In genomic region chr4:14898989-14899388, GRCh38 we compare ENCODE assay signal across 40 cellular contexts.
"Had no signal": no experiment of that assay in that cellular context is flagged by ENCODE, and none has a peak within 500 bp of the region (broad histone marks: within the 10 kb centered on the region; RNA-seq: fewer than 3 reads in every experiment).

No MANE protein-coding gene starts in this region.

- H3K27me3 Mint-ChIP-seq: activated naive CD8-positive, alpha-beta T cell had no signal

- DNase-seq: activated effector memory CD4-positive, alpha-beta T cell treated with anti-CD3 and anti-CD28 coated beads, Interleukin-2, amount 50 U/mL, for 16 hours; activated effector memory CD4-positive, alpha-beta T cell treated with Interleukin-2 at 50 U/mL for 16 hours; activated gamma-delta T cell; activated gamma-delta T cell treated with Interleukin-2 at 50 U/mL for 16 hours; activated naive CD4-positive, alpha-beta T cell; activated naive CD4-positive, alpha-beta T cell treated with anti-CD3 and anti-CD28 coated beads for 36 hours; activated naive CD4-positive, alpha-beta T cell treated with anti-CD3 and anti-CD28 coated beads, Interleukin-2, amount 10 ng/mL, durations not matched to agents 7 days and 5 days; activated naive CD4-positive, alpha-beta T cell treated with anti-CD3 and anti-CD28 coated beads, Interleukin-2, amount 50 U/mL, for 16 hours; activated naive CD4-positive, alpha-beta T cell treated with Interleukin-2 at 50 U/mL for 16 hours; activated naive CD8-positive, alpha-beta T cell treated with anti-CD3 and anti-CD28 coated beads for 36 hours; activated naive CD8-positive, alpha-beta T cell treated with anti-CD3 and anti-CD28 coated beads, Interleukin-2, amount 10 ng/mL, durations not matched to agents 7 days and 5 days; activated naive CD8-positive, alpha-beta T cell treated with anti-CD3 and anti-CD28 coated beads, Interleukin-2, amount 50 U/mL, for 24 hours; activated T-cell treated with anti-CD3 and anti-CD28 coated beads, Interleukin-2, amount 50 U/mL, for 1 hour; activated T-cell treated with anti-CD3 and anti-CD28 coated beads, Interleukin-2, amount 50 U/mL, for 24 hours; activated T-cell treated with anti-CD3 and anti-CD28 coated beads, Interleukin-2, amount 50 U/mL, for 4 hours; activated T-cell treated with anti-CD3 and anti-CD28 coated beads, Interleukin-2, amount 50 U/mL, for 48 hours; activated T-cell treated with anti-CD3 and anti-CD28 coated beads, Interleukin-2, amount 50 U/mL, for 72 hours; adrenal gland; amniotic stem cell; amygdala; anterior cingulate cortex; aorta; body of pancreas; brain microvascular endothelial cell; caudate nucleus; central memory CD4-positive, alpha-beta T cell; cerebellar nuclear complex had no signal

- H3K4me3 Mint-ChIP-seq: activated naive CD4-positive, alpha-beta T cell treated with anti-CD3 and anti-CD28 coated beads for 36 hours; activated naive CD4-positive, alpha-beta T cell treated with anti-CD3 and anti-CD28 coated beads, Interleukin-2, amount 10 ng/mL, durations not matched to agents 7 days and 5 days; activated naive CD4-positive, alpha-beta T cell treated with anti-CD3 and anti-CD28 coated beads, Interleukin-2, amount 50 U/mL, for 24 hours; activated naive CD8-positive, alpha-beta T cell; activated naive CD8-positive, alpha-beta T cell treated with anti-CD3 and anti-CD28 coated beads for 36 hours; activated naive CD8-positive, alpha-beta T cell treated with anti-CD3 and anti-CD28 coated beads, Interleukin-2, amount 10 ng/mL, durations not matched to agents 7 days and 5 days; activated naive CD8-positive, alpha-beta T cell treated with anti-CD3 and anti-CD28 coated beads, Interleukin-2, amount 50 U/mL, for 24 hours; activated T-cell treated with anti-CD3 and anti-CD28 coated beads, Interleukin-2, amount 50 U/mL, for 24 hours; activated T-cell treated with anti-CD3 and anti-CD28 coated beads, Interleukin-2, amount 50 U/mL, for 4 hours; activated T-cell treated with anti-CD3 and anti-CD28 coated beads, Interleukin-2, amount 50 U/mL, for 72 hours; activated T-helper 1 cell treated with anti-CD3 and anti-CD28 coated beads, Interleukin-12 subunit alpha, Interleukin-12 subunit beta, Interleukin-2, Interleukin-4 antibody, amounts not matched to agents 30 ng/mL and 10 ng/mL and 1 ng/mL, durations not matched to agents 14 hours and 24 hours and 36 hours; activated T-helper 17 cell treated with anti-CD3 and anti-CD28 coated beads, Interleukin-2, amount 50 U/mL, for 72 hours; brain; central memory CD8-positive, alpha-beta T cell had no signal

- H3K27me3 ChIP-seq: adrenal gland, ascending aorta, body of pancreas, brain microvascular endothelial cell, breast epithelium, cardiac muscle cell had no signal

- H3K9me3 ChIP-seq: adrenal gland, ascending aorta, body of pancreas, breast epithelium had no signal

- H3K4me1 Mint-ChIP-seq: activated naive CD4-positive, alpha-beta T cell treated with anti-CD3 and anti-CD28 coated beads, Interleukin-2, amount 10 ng/mL, durations not matched to agents 7 days and 5 days; activated naive CD4-positive, alpha-beta T cell treated with anti-CD3 and anti-CD28 coated beads, Interleukin-2, amount 50 U/mL, for 24 hours; activated naive CD8-positive, alpha-beta T cell treated with anti-CD3 and anti-CD28 coated beads for 36 hours; activated naive CD8-positive, alpha-beta T cell treated with anti-CD3 and anti-CD28 coated beads, Interleukin-2, amount 10 ng/mL, durations not matched to agents 7 days and 5 days; activated naive CD8-positive, alpha-beta T cell treated with anti-CD3 and anti-CD28 coated beads, Interleukin-2, amount 50 U/mL, for 24 hours; activated T-helper 17 cell treated with anti-CD3 and anti-CD28 coated beads, Interleukin-2, amount 50 U/mL, for 72 hours; central memory CD8-positive, alpha-beta T cell had no signal

- H3K9me3 Mint-ChIP-seq: activated naive CD4-positive, alpha-beta T cell treated with anti-CD3 and anti-CD28 coated beads for 36 hours; activated naive CD4-positive, alpha-beta T cell treated with anti-CD3 and anti-CD28 coated beads, Interleukin-2, amount 10 ng/mL, durations not matched to agents 7 days and 5 days; activated naive CD4-positive, alpha-beta T cell treated with anti-CD3 and anti-CD28 coated beads, Interleukin-2, amount 50 U/mL, for 24 hours; activated naive CD4-positive, alpha-beta T cell treated with anti-CD3 and anti-CD28 coated beads, Interleukin-2, amount 50 U/mL, for 72 hours; activated naive CD8-positive, alpha-beta T cell treated with anti-CD3 and anti-CD28 coated beads for 36 hours; activated naive CD8-positive, alpha-beta T cell treated with anti-CD3 and anti-CD28 coated beads, Interleukin-2, amount 10 ng/mL, durations not matched to agents 7 days and 5 days; activated naive CD8-positive, alpha-beta T cell treated with anti-CD3 and anti-CD28 coated beads, Interleukin-2, amount 50 U/mL, for 24 hours; activated T-cell treated with anti-CD3 and anti-CD28 coated beads, Interleukin-2, amount 50 U/mL, for 24 hours; activated T-cell treated with anti-CD3 and anti-CD28 coated beads, Interleukin-2, amount 50 U/mL, for 4 hours; activated T-cell treated with anti-CD3 and anti-CD28 coated beads, Interleukin-2, amount 50 U/mL, for 72 hours; activated T-helper 17 cell treated with anti-CD3 and anti-CD28 coated beads, Interleukin-2, amount 50 U/mL, for 72 hours; activated T-helper 2 cell treated with anti-CD3 and anti-CD28 coated beads, Interferon-gamma antibody, Interleukin-2, Interleukin-4, amounts not matched to agents 10 μg/mL and 5 μg/mL and 100 μg/mL, durations not matched to agents 14 hours and 24 hours and 36 hours; brain; central memory CD8-positive, alpha-beta T cell had no signal

- H3K36me3 ChIP-seq: adrenal gland, ascending aorta, brain microvascular endothelial cell, breast epithelium, cardiac muscle cell had no signal

- H3K4me3 ChIP-seq: adrenal gland, ascending aorta, body of pancreas, breast epithelium, cardiac muscle cell had no signal

- ATAC-seq: activated naive CD4-positive, alpha-beta T cell treated with anti-CD3 and anti-CD28 coated beads, Interleukin-2, amount 50 U/mL, for 72 hours; activated naive CD8-positive, alpha-beta T cell treated with anti-CD3 and anti-CD28 coated beads, Interleukin-2, amount 50 U/mL, for 24 hours; activated T-cell treated with anti-CD3 and anti-CD28 coated beads, Interleukin-2, amount 50 U/mL, for 4 hours; activated T-cell treated with anti-CD3 and anti-CD28 coated beads, Interleukin-2, amount 50 U/mL, for 72 hours; activated T-helper 17 cell treated with anti-CD3 and anti-CD28 coated beads, Interleukin-2, amount 50 U/mL, for 72 hours; body of pancreas had no signal

- FAIRE-seq: astrocyte, bronchial epithelial cell had no signal

- H3K27ac Mint-ChIP-seq: activated naive CD4-positive, alpha-beta T cell treated with anti-CD3 and anti-CD28 coated beads for 36 hours; activated naive CD4-positive, alpha-beta T cell treated with anti-CD3 and anti-CD28 coated beads, Interleukin-2, amount 10 ng/mL, durations not matched to agents 7 days and 5 days; activated naive CD4-positive, alpha-beta T cell treated with anti-CD3 and anti-CD28 coated beads, Interleukin-2, amount 50 U/mL, for 24 hours; activated naive CD4-positive, alpha-beta T cell treated with anti-CD3 and anti-CD28 coated beads, Interleukin-2, amount 50 U/mL, for 72 hours; activated naive CD8-positive, alpha-beta T cell; activated naive CD8-positive, alpha-beta T cell treated with anti-CD3 and anti-CD28 coated beads for 36 hours; activated naive CD8-positive, alpha-beta T cell treated with anti-CD3 and anti-CD28 coated beads, Interleukin-2, amount 10 ng/mL, durations not matched to agents 7 days and 5 days; activated naive CD8-positive, alpha-beta T cell treated with anti-CD3 and anti-CD28 coated beads, Interleukin-2, amount 50 U/mL, for 24 hours; activated T-cell treated with anti-CD3 and anti-CD28 coated beads, Interleukin-2, amount 50 U/mL, for 24 hours; activated T-cell treated with anti-CD3 and anti-CD28 coated beads, Interleukin-2, amount 50 U/mL, for 72 hours; activated T-helper 1 cell treated with anti-CD3 and anti-CD28 coated beads, Interleukin-12 subunit alpha, Interleukin-12 subunit beta, Interleukin-2, Interleukin-4 antibody, amounts not matched to agents 30 ng/mL and 10 ng/mL and 1 ng/mL, durations not matched to agents 14 hours and 24 hours and 36 hours; activated T-helper 17 cell treated with anti-CD3 and anti-CD28 coated beads, Interleukin-2, amount 50 U/mL, for 72 hours; activated T-helper 2 cell treated with anti-CD3 and anti-CD28 coated beads, Interferon-gamma antibody, Interleukin-2, Interleukin-4, amounts not matched to agents 10 μg/mL and 5 μg/mL and 100 μg/mL, durations not matched to agents 14 hours and 24 hours and 36 hours; brain had no signal

- H3K36me3 Mint-ChIP-seq: activated naive CD4-positive, alpha-beta T cell treated with anti-CD3 and anti-CD28 coated beads, Interleukin-2, amount 10 ng/mL, durations not matched to agents 7 days and 5 days; activated naive CD4-positive, alpha-beta T cell treated with anti-CD3 and anti-CD28 coated beads, Interleukin-2, amount 50 U/mL, for 24 hours; activated naive CD4-positive, alpha-beta T cell treated with anti-CD3 and anti-CD28 coated beads, Interleukin-2, amount 50 U/mL, for 72 hours; activated naive CD8-positive, alpha-beta T cell; activated naive CD8-positive, alpha-beta T cell treated with anti-CD3 and anti-CD28 coated beads for 36 hours; activated naive CD8-positive, alpha-beta T cell treated with anti-CD3 and anti-CD28 coated beads, Interleukin-2, amount 10 ng/mL, durations not matched to agents 7 days and 5 days; brain had no signal

- H3K4me1 ChIP-seq: adrenal gland, ascending aorta, body of pancreas, breast epithelium had no signal

- H3K27ac ChIP-seq: adrenal gland, ascending aorta, body of pancreas, brain microvascular endothelial cell, breast epithelium, cardiac muscle cell had no signal
